Comparison of ENCODE assay signal across 7 cellular contexts in genomic region chr7:105122619-105123018, GRCh38.
"Had no signal": no experiment of that assay in that cellular context is flagged by ENCODE, and none has a peak within 500 bp of the region (broad histone marks: within the 10 kb centered on the region; RNA-seq: fewer than 3 reads in every experiment).

No MANE protein-coding gene starts in this region.

- H3K27me3 ChIP-seq: heart right ventricle, left lung, tibial artery, vagina had no signal

- ATAC-seq: heart right ventricle, left lung had no signal

- DNase-seq: activated T-cell treated with anti-CD3 and anti-CD28 coated beads, Interleukin-2, amount 50 U/mL, for 48 hours; heart right ventricle; left lung; mesendoderm; tibial artery had no signal

- H3K27ac ChIP-seq: heart right ventricle, left lung, skin epidermis, tibial artery, vagina had no signal
